1 cellular context compared by ENCODE assay signal in the genomic region with DNA sequence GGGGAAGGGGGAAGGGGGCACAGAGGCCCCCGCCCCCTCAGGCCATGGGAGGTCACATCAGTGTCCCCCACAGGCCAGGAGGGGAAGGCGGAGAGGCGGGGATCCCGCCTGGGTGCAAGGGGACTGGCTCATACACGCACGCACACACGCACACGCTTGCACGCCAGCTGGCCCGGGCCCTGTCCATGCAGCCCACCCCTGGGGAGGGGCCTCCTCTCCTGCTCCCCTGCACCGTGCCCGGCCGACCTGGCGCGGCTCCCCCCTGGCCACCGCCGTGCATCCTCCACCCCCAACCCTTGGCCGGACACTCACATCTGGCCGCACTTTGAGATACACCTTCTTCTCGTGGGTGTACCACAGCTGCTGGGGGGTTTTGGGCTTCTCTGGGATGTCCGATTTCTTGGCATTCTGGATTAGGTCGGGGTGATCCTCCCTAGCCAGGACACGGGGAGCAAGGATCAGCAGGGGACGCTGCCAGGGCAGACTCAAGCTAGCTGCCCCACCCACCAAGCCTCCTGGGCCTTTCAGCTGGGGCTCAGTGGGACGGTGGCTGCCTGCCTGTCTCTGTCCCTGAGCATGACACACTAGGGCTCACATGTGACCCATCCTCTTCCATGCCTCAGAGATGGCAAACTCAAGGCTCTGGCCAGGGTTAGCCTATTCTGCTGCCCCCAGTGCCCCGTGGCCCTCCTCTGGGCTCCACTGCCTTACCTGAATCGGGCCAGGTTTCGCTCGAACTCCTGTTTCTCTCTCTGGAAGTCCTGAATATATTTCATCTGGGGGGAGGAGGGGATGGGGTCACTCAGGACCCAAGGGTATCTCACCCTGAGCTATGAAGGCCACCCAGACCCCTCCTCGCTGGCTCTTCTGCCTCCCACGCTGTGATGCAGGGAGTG.
TF ChIP-seq lines count a peak whose summit lies in the region.

No MANE protein-coding gene starts in this region.

TF ChIP-seq in IMR-90, 13 proteins besides CTCF, POLR2A, EP300 and RAD21:
- TF ChIP-seq NFE2L2 (IDR thresholded peaks at IDR 0.05; ENCODE audit: low read depth, low read length) (no peak), MAFK (IDR thresholded peaks at IDR 0.05; ENCODE audit: low read depth, low read length) (no peak), RCOR1 (IDR thresholded peaks at IDR 0.05; ENCODE audit: insufficient replicate concordance, low read length) (no peak), BHLHE40 (IDR thresholded peaks at IDR 0.05; ENCODE audit: low read depth, low read length) (no peak), CEBPB (IDR thresholded peaks at IDR 0.05; ENCODE audit: low read depth, low read length) (no peak), SMC3 (IDR thresholded peaks at IDR 0.05; ENCODE audit: low read depth, low read length) (no peak), MAZ (IDR thresholded peaks at IDR 0.05; ENCODE audit: borderline replicate concordance, low read depth, low read length) (no peak), RFX5 (IDR thresholded peaks at IDR 0.05; ENCODE audit: low read depth, low read length) (no peak), FOS (IDR thresholded peaks at IDR 0.05; ENCODE audit: low read depth, low read length) (no peak)
- TF ChIP-seq, protein P1, sequence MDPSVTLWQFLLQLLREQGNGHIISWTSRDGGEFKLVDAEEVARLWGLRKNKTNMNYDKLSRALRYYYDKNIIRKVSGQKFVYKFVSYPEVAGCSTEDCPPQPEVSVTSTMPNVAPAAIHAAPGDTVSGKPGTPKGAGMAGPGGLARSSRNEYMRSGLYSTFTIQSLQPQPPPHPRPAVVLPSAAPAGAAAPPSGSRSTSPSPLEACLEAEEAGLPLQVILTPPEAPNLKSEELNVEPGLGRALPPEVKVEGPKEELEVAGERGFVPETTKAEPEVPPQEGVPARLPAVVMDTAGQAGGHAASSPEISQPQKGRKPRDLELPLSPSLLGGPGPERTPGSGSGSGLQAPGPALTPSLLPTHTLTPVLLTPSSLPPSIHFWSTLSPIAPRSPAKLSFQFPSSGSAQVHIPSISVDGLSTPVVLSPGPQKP (IDR thresholded peaks at IDR 0.05; ENCODE audit: borderline replicate concordance, low read depth, low read length): no peak
- TF ChIP-seq, protein P2, sequence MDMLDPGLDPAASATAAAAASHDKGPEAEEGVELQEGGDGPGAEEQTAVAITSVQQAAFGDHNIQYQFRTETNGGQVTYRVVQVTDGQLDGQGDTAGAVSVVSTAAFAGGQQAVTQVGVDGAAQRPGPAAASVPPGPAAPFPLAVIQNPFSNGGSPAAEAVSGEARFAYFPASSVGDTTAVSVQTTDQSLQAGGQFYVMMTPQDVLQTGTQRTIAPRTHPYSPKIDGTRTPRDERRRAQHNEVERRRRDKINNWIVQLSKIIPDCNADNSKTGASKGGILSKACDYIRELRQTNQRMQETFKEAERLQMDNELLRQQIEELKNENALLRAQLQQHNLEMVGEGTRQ (IDR thresholded peaks at IDR 0.05; ENCODE audit: low read depth, low read length): no peak
